In genomic region chr5:74289238-74289637, GRCh38 we compare ENCODE assay signal across 22 cellular contexts.
DNase-seq lines count a peak whose midpoint lies in the region; ATAC-seq and TF ChIP-seq lines count a peak whose summit lies in the region.
"Had no signal": no experiment of that assay in that cellular context is flagged by ENCODE, and none has a peak within 500 bp of the region (broad histone marks: within the 10 kb centered on the region; RNA-seq: fewer than 3 reads in every experiment).

No MANE protein-coding gene starts in this region.

- no peak for TF ChIP-seq CTCF in glutamatergic neuron (IDR thresholded peaks at IDR 0.05; ENCODE audit: partially characterized antibody, unreplicated experiment)

- peak overlapping the region; percentile 81 for H3K27ac Mint-ChIP-seq in glutamatergic neuron (ENCODE audit: unreplicated experiment)
- H3K27ac Mint-ChIP-seq: activated naive CD4-positive, alpha-beta T cell treated with anti-CD3 and anti-CD28 coated beads, Interleukin-2, amount 50 U/mL, for 72 hours; CD14-positive monocyte had no signal

- H3K4me3 Mint-ChIP-seq in glutamatergic neuron (ENCODE audit: unreplicated experiment), result no peak overlapping the region
- H3K4me3 Mint-ChIP-seq: CD14-positive monocyte had no signal

- no peaks in the 10 kb centered on the region for H3K36me3 ChIP-seq in skeletal muscle tissue (ENCODE audit: control insufficient read depth in 3 of 3, insufficient read depth in 3 of 3, low read length in 3 of 3)
- H3K36me3 ChIP-seq: SJSA1 had no signal

- H3K4me1 Mint-ChIP-seq in glutamatergic neuron (ENCODE audit: low read depth, unreplicated experiment), result peaks cover 51% of the 10 kb centered on the region

- no peak overlapping the region for H3K4me3 ChIP-seq in right cardiac atrium (ENCODE audit: low read length)
- H3K4me3 ChIP-seq in skeletal muscle tissue (ENCODE audit: low read length in 3 of 3), result no peak overlapping the region
- H3K4me3 ChIP-seq: GM12878, SJSA1 had no signal

- no peak for ATAC-seq in right cardiac atrium
- no peak for ATAC-seq in left ventricle myocardium superior
- ATAC-seq in GM21528 (IDR thresholded peaks at IDR 0.05; ENCODE audit: low FRiP score, unreplicated experiment), result no peak
- ATAC-seq: activated naive CD4-positive, alpha-beta T cell treated with anti-CD3 and anti-CD28 coated beads, Interleukin-2, amount 50 U/mL, for 72 hours; GM12878 had no signal

- H3K9me3 ChIP-seq in right cardiac atrium (ENCODE audit: control insufficient read depth, low read length), result no peaks in the 10 kb centered on the region
- no peaks in the 10 kb centered on the region for H3K9me3 ChIP-seq in skeletal muscle tissue (ENCODE audit: control insufficient read depth in 3 of 3, low read length in 3 of 3)
- H3K9me3 ChIP-seq: SJSA1 had no signal

- H3K36me3 Mint-ChIP-seq in glutamatergic neuron (ENCODE audit: unreplicated experiment), result no peaks in the 10 kb centered on the region
- H3K36me3 Mint-ChIP-seq: activated naive CD4-positive, alpha-beta T cell treated with anti-CD3 and anti-CD28 coated beads, Interleukin-2, amount 50 U/mL, for 72 hours; CD14-positive monocyte had no signal

- DNase-seq in right cardiac atrium (no peak), left ventricle myocardium superior (no peak), glutamatergic neuron (no peak), UCSD-AML1 (lab: John Stamatoyannopoulos, UW; ENCODE audit: unreplicated experiment) (no peak), dermis blood vessel endothelial cell (no peak), NCI-H82 treated with DMSO at 0.1 percent for 48 hours (lab: John Stamatoyannopoulos, UW; ENCODE audit: unreplicated experiment) (no peak)
- DNase-seq: activated CD4-positive, alpha-beta T cell treated with anti-CD3 and anti-CD28 coated beads, Interleukin-2, amount 50 U/mL, for 48 hours; DMS 273 treated with DMSO at 0.1 percent for 48 hours; effector memory CD4-positive, alpha-beta T cell; GDM1; hippocampal formation; KBM-7; NCI-H1048; NCI-H510A; stimulated activated CD4-positive, alpha-beta T cell treated with anti-CD3 and anti-CD28 coated beads, Interleukin-2, amount 100 ng/mL, for 48 hours; T-helper 2 cell had no signal

- H3K9me3 Mint-ChIP-seq in glutamatergic neuron (ENCODE audit: unreplicated experiment), result peaks cover 10% of the 10 kb centered on the region
- H3K9me3 Mint-ChIP-seq: activated naive CD4-positive, alpha-beta T cell treated with anti-CD3 and anti-CD28 coated beads, Interleukin-2, amount 50 U/mL, for 72 hours had no signal

- H3K27me3 Mint-ChIP-seq in glutamatergic neuron (ENCODE audit: unreplicated experiment), result peaks cover 2% of the 10 kb centered on the region

- H3K27ac ChIP-seq in right cardiac atrium (ENCODE audit: low read length) (peak overlapping the region; percentile 52), skeletal muscle tissue (ENCODE audit: low read depth, low read length) (peak overlapping the region; percentile 72)
- H3K27ac ChIP-seq: SJSA1 had no signal

- H3K27me3 ChIP-seq in right cardiac atrium (ENCODE audit: control insufficient read depth, insufficient read depth) (no peaks in the 10 kb centered on the region), skeletal muscle tissue (ENCODE audit: control insufficient read depth in 3 of 3, insufficient read depth in 3 of 3, low read length in 3 of 3) (no peaks in the 10 kb centered on the region)
- H3K27me3 ChIP-seq: SJSA1 had no signal

- H3K4me1 ChIP-seq in right cardiac atrium (ENCODE audit: control insufficient read depth, insufficient read depth, low read length), result peaks cover 4% of the 10 kb centered on the region
- H3K4me1 ChIP-seq in skeletal muscle tissue (ENCODE audit: control insufficient read depth in 3 of 3, insufficient read depth in 3 of 3, low read length in 3 of 3), result peaks cover 17 to 37% (median 30%) of the 10 kb centered on the region in 3 donors
- H3K4me1 ChIP-seq: SJSA1 had no signal

- intact Hi-C loops in right cardiac atrium (cut with DNase I), result no loop called here
- intact Hi-C loops in left ventricle myocardium superior (cut with micrococcal nuclease), result no loop called here

- WGBS in right cardiac atrium, result 75% methylated on average over 4 of the region's 4 CpGs

- no peak overlapping the region for H3K9ac ChIP-seq in skeletal muscle tissue (ENCODE audit: low read depth in 1 of 3, low read length in 3 of 3)
